ENCODE assay signal across 9 cellular contexts in the genomic region with DNA sequence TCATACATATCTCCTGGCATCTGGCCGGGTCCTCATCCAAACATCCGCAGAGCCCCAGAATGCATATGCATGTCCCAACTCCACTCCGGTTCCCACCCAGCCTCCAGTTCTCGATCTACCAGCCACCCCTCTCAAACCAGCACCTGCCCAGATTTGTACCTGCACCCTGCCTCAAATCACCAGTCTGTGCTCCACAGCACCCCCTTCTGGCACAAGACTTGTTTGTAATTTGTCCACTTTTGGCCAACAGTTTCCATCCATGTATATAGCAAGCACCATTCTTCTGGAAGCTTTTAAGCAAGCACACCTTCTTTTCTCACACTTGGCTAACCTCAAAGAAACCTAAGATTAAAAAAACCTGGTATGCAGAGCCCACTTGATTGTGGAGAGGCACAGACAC.
DNase-seq lines count a peak whose midpoint lies in the region; ATAC-seq and TF ChIP-seq lines count a peak whose summit lies in the region.
"Had no signal": no experiment of that assay in that cellular context is flagged by ENCODE, and none has a peak within 500 bp of the region (broad histone marks: within the 10 kb centered on the region; RNA-seq: fewer than 3 reads in every experiment).

No MANE protein-coding gene starts in this region.

- no peaks in the 10 kb centered on the region for H3K9me2 ChIP-seq in MM.1S (replicated peaks; ENCODE audit: insufficient read depth, low read length)

- no peak overlapping the region for H3K18ac ChIP-seq in mesendoderm (ENCODE audit: low read length)

- no peak overlapping the region for H3K23ac ChIP-seq in mesendoderm (ENCODE audit: low read length)

- no peak overlapping the region for H2BK15ac ChIP-seq in mesendoderm (replicated peaks; ENCODE audit: low read depth)

- H3K79me2 ChIP-seq in MM.1S (ENCODE audit: low read length) = no peaks in the 10 kb centered on the region
- no peaks in the 10 kb centered on the region for H3K79me2 ChIP-seq in mesendoderm (ENCODE audit: control insufficient read depth, insufficient read depth, low read length)

- H3K4me3 Mint-ChIP-seq in CD8-positive, alpha-beta T cell = no peak overlapping the region

- H3K4me3 ChIP-seq in CD8-positive, alpha-beta T cell (ENCODE audit: low read depth, low read length) = no peak overlapping the region
- H3K4me3 ChIP-seq in MM.1S (ENCODE audit: low read length) = no peak overlapping the region
- no peak overlapping the region for H3K4me3 ChIP-seq in mesendoderm (ENCODE audit: low read length)

- no peak overlapping the region for H4K8ac ChIP-seq in mesendoderm (ENCODE audit: low read depth, low read length)

- no peak overlapping the region for H2AFZ ChIP-seq in MM.1S (ENCODE audit: low read length)

- H3K27me3 ChIP-seq in CD8-positive, alpha-beta T cell (ENCODE audit: insufficient read depth, low read length) = no peaks in the 10 kb centered on the region
- H3K27me3 ChIP-seq in MM.1S (replicated peaks; ENCODE audit: insufficient read depth, low read length) = no peaks in the 10 kb centered on the region
- H3K27me3 ChIP-seq in mesendoderm (ENCODE audit: insufficient read depth, low read length, poor library complexity) = no peaks in the 10 kb centered on the region

- DNase-seq in CD8-positive, alpha-beta T cell = peak in 6 of 7 experiments; percentile 3 to 57 (median 31)
- DNase-seq in MM.1S = peak; percentile 9
- peak; percentile 75 to 76 for DNase-seq in activated T-cell treated with anti-CD3 and anti-CD28 coated beads, Interleukin-2, amount 50 U/mL, for 48 hours
- DNase-seq in mesendoderm = peak; percentile 25
- DNase-seq in putamen (ENCODE audit: low spot score) = no peak
- no peak for DNase-seq in HCEC 1CT
- no peak for DNase-seq in T1000 (lab: John Stamatoyannopoulos, UW)

- CTCF ChIA-PET in CD8-positive, alpha-beta T cell (lab: Charles Lee) = interaction anchor here (1.1 kb wide), 1 partner anchor 178 kb away, joined by 4 read pairs; no protein-coding TSS in a partner anchor

- no CpG with 5 or more reads among the region's 4 CpGs for WGBS in mesendoderm (ENCODE audit: extremely low coverage, insufficient coverage, low lambda C conversion rate)

- peak; percentile 26 for TF ChIP-seq CTCF in CD8-positive, alpha-beta T cell (IDR thresholded peaks at IDR 0.05)
- TF ChIP-seq CTCF in MM.1S (IDR thresholded peaks at IDR 0.05; ENCODE audit: low read length) = peak; percentile 50

- no peaks in the 10 kb centered on the region for H3K9me3 Mint-ChIP-seq in CD8-positive, alpha-beta T cell

- H2AK5ac ChIP-seq in mesendoderm (ENCODE audit: low read length) = no peak overlapping the region

- H3K36me3 ChIP-seq in CD8-positive, alpha-beta T cell (ENCODE audit: insufficient read depth, low read length) = no peaks in the 10 kb centered on the region
- H3K36me3 ChIP-seq in MM.1S (replicated peaks; ENCODE audit: insufficient read depth, low read length) (no peaks in the 10 kb centered on the region), mesendoderm (ENCODE audit: control insufficient read depth, insufficient read depth, low read length) (no peaks in the 10 kb centered on the region)

- no peaks in the 10 kb centered on the region for H3K79me1 ChIP-seq in mesendoderm (ENCODE audit: low read length)

- no peak overlapping the region for H3K27ac Mint-ChIP-seq in CD8-positive, alpha-beta T cell

- no peaks in the 10 kb centered on the region for H3K9me3 ChIP-seq in CD8-positive, alpha-beta T cell (ENCODE audit: low read length)
- H3K9me3 ChIP-seq in MM.1S (replicated peaks; ENCODE audit: insufficient read depth, low read length) = no peaks in the 10 kb centered on the region

- H3K4me2 ChIP-seq in MM.1S (ENCODE audit: low read depth, low read length) (no peak overlapping the region), mesendoderm (ENCODE audit: low read length) (no peak overlapping the region)

- no peak overlapping the region for H3K4ac ChIP-seq in mesendoderm (ENCODE audit: low read depth, low read length)

- peaks cover 6% of the 10 kb centered on the region for H3F3A ChIP-seq in MM.1S (ENCODE audit: insufficient read depth, low read length)

- no peak for ATAC-seq in CD8-positive, alpha-beta T cell
- no peak for ATAC-seq in GM19397 (IDR thresholded peaks at IDR 0.05; ENCODE audit: unreplicated experiment)

- peaks cover 28% of the 10 kb centered on the region for H3K4me1 Mint-ChIP-seq in CD8-positive, alpha-beta T cell (ENCODE audit: low read depth)

- H2BK120ac ChIP-seq in mesendoderm (ENCODE audit: low read depth, low read length) = no peak overlapping the region

- H3K9ac ChIP-seq in MM.1S (ENCODE audit: low read length) = no peak overlapping the region
- H3K9ac ChIP-seq in mesendoderm (ENCODE audit: low read length) = no peak overlapping the region

- POLR2A ChIA-PET in CD8-positive, alpha-beta T cell (lab: Charles Lee) = no interaction called here

- H2BK5ac ChIP-seq in mesendoderm (ENCODE audit: low read length) = no peak overlapping the region

- H3K4me1 ChIP-seq in CD8-positive, alpha-beta T cell (ENCODE audit: insufficient read depth, low read length) = peaks cover 7% of the 10 kb centered on the region
- H3K4me1 ChIP-seq in MM.1S (ENCODE audit: low read length) = peaks cover 22% of the 10 kb centered on the region
- no peaks in the 10 kb centered on the region for H3K4me1 ChIP-seq in mesendoderm (ENCODE audit: control insufficient read depth, low read depth, low read length)

- H3K36me3 Mint-ChIP-seq in CD8-positive, alpha-beta T cell = no peaks in the 10 kb centered on the region

- no peaks in the 10 kb centered on the region for H4K20me1 ChIP-seq in MM.1S (ENCODE audit: insufficient read depth, low read length)

- no peaks in the 10 kb centered on the region for H3K27me3 Mint-ChIP-seq in CD8-positive, alpha-beta T cell (ENCODE audit: low read depth)

- no peak overlapping the region for H3K27ac ChIP-seq in CD8-positive, alpha-beta T cell (ENCODE audit: low read depth, low read length)
- H3K27ac ChIP-seq in MM.1S (ENCODE audit: low read length) (no peak overlapping the region), mesendoderm (ENCODE audit: low read depth, low read length) (no peak overlapping the region)
- H3K27ac ChIP-seq: epithelial cell of prostate had no signal

- no peak overlapping the region for H4K5ac ChIP-seq in mesendoderm (ENCODE audit: low read length)

- no peak overlapping the region for H3K56ac ChIP-seq in mesendoderm (ENCODE audit: low read length)

- intact Hi-C loops in CD8-positive, alpha-beta T cell (cut with DNase I, micrococcal nuclease) = loop anchor here (1.0 to 10.0 kb wide), 2 partner anchors 184 to 281 kb away; no protein-coding TSS in a partner anchor

Comparison
In these comparisons a context has a peak if more than half of its experiments do, and no peak if none do; other contexts are left out.
1. DNase-seq: peak in CD8-positive, alpha-beta T cell (6 of 7), MM.1S (single experiment), activated T-cell treated with anti-CD3 and anti-CD28 coated beads, Interleukin-2, amount 50 U/mL, for 48 hours (2 of 2) and mesendoderm (single experiment); none in putamen (single experiment), HCEC 1CT (single experiment) and T1000 (single experiment).